Comparison of ENCODE assay signal across 29 cellular contexts in genomic region chr19:50908311-50908710, GRCh38. TPM values are rescaled to one million over a fixed set of nuclear protein-coding genes. Genes with fewer than 3 reads are reported as not detected.
"Had no signal": no experiment of that assay in that cellular context is flagged by ENCODE, and none has a peak within 500 bp of the region (broad histone marks: within the 10 kb centered on the region; RNA-seq: fewer than 3 reads in every experiment).

No MANE protein-coding gene starts in this region.

- H3K9me3 Mint-ChIP-seq: endodermal cell; nephron; stimulated activated naive B cell treated with anti-CD40 and anti-IgM and Interleukin-4, amounts not matched to agents 10 μg/mL and 1 μg/mL and 100 μg/mL, for 72 hours; stimulated activated naive CD8-positive, alpha-beta T cell treated with anti-CD3 and anti-CD28 coated beads, Interleukin-15, amount 100 ng/mL, for 72 hours had no signal

- H3K36me3 Mint-ChIP-seq: naive B cell; stimulated activated naive B cell treated with anti-CD40 and anti-IgM and Interleukin-4, amounts not matched to agents 10 μg/mL and 1 μg/mL and 100 μg/mL, for 72 hours had no signal

- H3K9me3 ChIP-seq: spleen, thoracic aorta had no signal

- DNase-seq: effector CD4-positive, alpha-beta T cell; endodermal cell; foreskin melanocyte; head of caudate nucleus; left colon; mesendoderm; naive B cell; spleen; stimulated activated CD4-positive, alpha-beta T cell treated with anti-CD3 and anti-CD28 coated beads, Interleukin-15, amount 100 ng/mL, for 24 hours; stimulated activated CD4-positive, alpha-beta T cell treated with anti-CD3 and anti-CD28 coated beads, Interleukin-1b, Interleukin-23, amount 100 ng/mL, for 48 hours; stimulated activated CD4-positive, alpha-beta T cell treated with anti-CD3 and anti-CD28 coated beads, Interleukin-4, amount 100 ng/mL, for 4 hours; stimulated activated naive B cell treated with anti-CD40 and anti-IgM and Interleukin-4, amounts not matched to agents 10 μg/mL and 1 μg/mL and 100 μg/mL, for 72 hours; stimulated activated naive CD8-positive, alpha-beta T cell treated with anti-CD3 and anti-CD28 coated beads, Interleukin-15, amount 100 ng/mL, for 72 hours; substantia nigra; trophoblast cell had no signal

- H3K79me2 ChIP-seq: hepatocyte, parathyroid adenoma had no signal

- H3K27ac Mint-ChIP-seq: endodermal cell; nephron; stimulated activated naive B cell treated with anti-CD40 and anti-IgM and Interleukin-4, amounts not matched to agents 10 μg/mL and 1 μg/mL and 100 μg/mL, for 72 hours; stimulated activated naive CD8-positive, alpha-beta T cell treated with anti-CD3 and anti-CD28 coated beads, Interleukin-15, amount 100 ng/mL, for 72 hours had no signal

- H3K9ac ChIP-seq: parathyroid adenoma had no signal

- H3K4me1 Mint-ChIP-seq: endodermal cell had no signal

- H3K27ac ChIP-seq: coronary artery, hepatocyte, parathyroid adenoma, spleen, thoracic aorta had no signal

- H2AFZ ChIP-seq: hepatocyte, parathyroid adenoma had no signal

- ATAC-seq: stimulated activated naive CD8-positive, alpha-beta T cell treated with anti-CD3 and anti-CD28 coated beads, Interleukin-15, amount 100 ng/mL, for 72 hours had no signal

RNA-seq across cellular contexts. Expression of gene KLK4, which starts 2.9 kb away (rescaled TPM):
- total RNA-seq: dermis microvascular lymphatic vessel endothelial cell, endodermal cell, hepatocyte, kidney epithelial cell, liver, lung microvascular endothelial cell, omental fat pad, pulmonary artery endothelial cell, skeletal muscle tissue, spleen, thoracic aorta, urinary bladder had no signal

RNA-seq across cellular contexts. Expression of gene KLK2, which starts 35.1 kb away (rescaled TPM):
- total RNA-seq: dermis microvascular lymphatic vessel endothelial cell, hepatocyte, kidney epithelial cell, liver, lung microvascular endothelial cell, omental fat pad, pulmonary artery endothelial cell, sciatic nerve, skeletal muscle tissue, thoracic aorta, urinary bladder had no signal

RNA-seq across cellular contexts. Expression of gene KLK5, which starts 44.5 kb away (rescaled TPM):
- total RNA-seq: dermis microvascular lymphatic vessel endothelial cell, endodermal cell, hepatocyte, left colon, liver, lung microvascular endothelial cell, pulmonary artery endothelial cell, sciatic nerve, skeletal muscle tissue, thoracic aorta, urinary bladder had no signal

RNA-seq across cellular contexts. Expression of gene KLK3, which starts 53.6 kb away (rescaled TPM):
- total RNA-seq: dermis microvascular lymphatic vessel endothelial cell, endodermal cell, hepatocyte, kidney epithelial cell, liver, lung microvascular endothelial cell, omental fat pad, pulmonary artery endothelial cell, sciatic nerve, skeletal muscle tissue, spleen, thoracic aorta, urinary bladder had no signal
